ENCODE assay signal across 13 cellular contexts in genomic region chr2:223954401-223954800, GRCh38. TPM values are rescaled to one million over a fixed set of nuclear protein-coding genes. Genes with fewer than 3 reads are reported as not detected.
DNase-seq lines count a peak whose midpoint lies in the region; ATAC-seq and TF ChIP-seq lines count a peak whose summit lies in the region.
"Had no signal": no experiment of that assay in that cellular context is flagged by ENCODE, and none has a peak within 500 bp of the region (broad histone marks: within the 10 kb centered on the region; RNA-seq: fewer than 3 reads in every experiment).

No MANE protein-coding gene starts in this region.

- no peak overlapping the region for H3K4me3 Mint-ChIP-seq in MCF 10A (ENCODE audit: unreplicated experiment)

- no peaks in the 10 kb centered on the region for H3K36me3 ChIP-seq in breast epithelium
- H3K36me3 ChIP-seq: transverse colon had no signal

- no peak for TF ChIP-seq POLR2A in breast epithelium (IDR thresholded peaks at IDR 0.05)

- H3K4me3 ChIP-seq in breast epithelium = no peak overlapping the region
- H3K4me3 ChIP-seq: BLaER1, transverse colon had no signal

- H3K27me3 Mint-ChIP-seq in MCF 10A (ENCODE audit: insufficient read depth, unreplicated experiment) = no peaks in the 10 kb centered on the region
- H3K27me3 Mint-ChIP-seq: naive B cell had no signal

- no peaks in the 10 kb centered on the region for H3K4me1 ChIP-seq in breast epithelium

- POLR2A ChIA-PET in MCF 10A (lab: Yijun Ruan, JAX) = interaction anchor here (0.6 to 5.2 kb wide), 5 partner anchors 9 to 194 kb away, joined by 3 to 71 read pairs (median 3); partner anchors contain the start of gene WDFY1

- no peaks in the 10 kb centered on the region for H3K9me3 ChIP-seq in breast epithelium
- H3K9me3 ChIP-seq: BLaER1, transverse colon had no signal

- intact Hi-C loops in MCF 10A (cut with micrococcal nuclease) (loop anchor here (10.0 kb wide), 1 partner anchor 280 kb away; no protein-coding TSS in a partner anchor), breast epithelium (cut with DNase I; ENCODE audit: low total_unique reads) (no loop called here)

- ATAC-seq in HG02759 (IDR thresholded peaks at IDR 0.05; ENCODE audit: unreplicated experiment) = no peak

- TF ChIP-seq CTCF in MCF 10A (IDR thresholded peaks at IDR 0.05; ENCODE audit: unreplicated experiment) = no peak
- no peak for TF ChIP-seq CTCF in breast epithelium (IDR thresholded peaks at IDR 0.05)

- H3K27me3 ChIP-seq in breast epithelium = no peaks in the 10 kb centered on the region
- H3K27me3 ChIP-seq: BLaER1, transverse colon had no signal

- no TSS peak for BruUV-seq in MCF 10A (replicated peaks; lab: Mats Ljungman, UMichigan)

- CTCF ChIA-PET in MCF 10A (lab: Yijun Ruan, JAX) = interaction anchor here (1.4 to 1.5 kb wide), 2 partner anchors 93 to 193 kb away, joined by 3 to 5 read pairs; no protein-coding TSS in a partner anchor

- no peak overlapping the region for H3K27ac ChIP-seq in breast epithelium
- H3K27ac ChIP-seq: BLaER1, transverse colon had no signal

- no peaks in the 10 kb centered on the region for H3K9me3 Mint-ChIP-seq in MCF 10A (ENCODE audit: unreplicated experiment)
- H3K9me3 Mint-ChIP-seq: naive B cell had no signal

- DNase-seq in MCF 10A (ENCODE audit: unreplicated experiment) = peak; percentile 45
- no peak for DNase-seq in breast epithelium (ENCODE audit: low spot score in 2 of 2)
- DNase-seq in SIG-M5 treated with dmso at 0.1 percent for 504 hours (lab: John Stamatoyannopoulos, UW; ENCODE audit: unreplicated experiment) = peak; percentile 41
- peak; percentile 84 for DNase-seq in fibroblast of peridontal ligament (ENCODE audit: extremely low read depth)
- no peak for DNase-seq in NCI-H1694 (lab: John Stamatoyannopoulos, UW)
- DNase-seq in DMS 273 treated with DMSO at 0.1 percent for 48 hours (lab: John Stamatoyannopoulos, UW) = no peak
- DNase-seq in NCI-H1417 treated with DMSO at 0.1 percent for 48 hours (lab: John Stamatoyannopoulos, UW) = no peak
- DNase-seq: anterior cingulate cortex, naive B cell, NCI-H1694 treated with DMSO at 0.1 percent for 48 hours, transverse colon had no signal

- H3K4me1 Mint-ChIP-seq in MCF 10A (ENCODE audit: insufficient read depth, unreplicated experiment) = peaks cover 7% of the 10 kb centered on the region

- H3K36me3 Mint-ChIP-seq in MCF 10A (ENCODE audit: insufficient read depth, unreplicated experiment) = no peaks in the 10 kb centered on the region
- H3K36me3 Mint-ChIP-seq: naive B cell had no signal

- no peak overlapping the region for H3K27ac Mint-ChIP-seq in MCF 10A (ENCODE audit: low read depth, unreplicated experiment)

RNA-seq across cellular contexts. Expression of gene MRPL44, which starts 2.9 kb away (rescaled TPM):
- total RNA-seq in MCF 10A (2022) (27.4 and 31.2 TPM in 2 replicates), breast epithelium (10 to 100 TPM; 22.4 to 27.4 (median 24.3) TPM)

RNA-seq across cellular contexts. Expression of gene WDFY1, which starts 9.3 kb away (rescaled TPM):
- total RNA-seq in MCF 10A (2022) (36.9 and 41.8 TPM in 2 replicates), breast epithelium (10 to 100 TPM; 45.2 to 57.6 (median 46.2) TPM)

Comparison
In these comparisons a context has a peak if more than half of its experiments do, and no peak if none do; other contexts are left out.
1. DNase-seq: peak in MCF 10A (single experiment), SIG-M5 treated with dmso at 0.1 percent for 504 hours (single experiment) and fibroblast of peridontal ligament (single experiment); none in breast epithelium (0 of 2), NCI-H1694 (single experiment), DMS 273 treated with DMSO at 0.1 percent for 48 hours (single experiment) and NCI-H1417 treated with DMSO at 0.1 percent for 48 hours (single experiment).